Comparison of ENCODE assay signal across 20 cellular contexts in the genomic region with DNA sequence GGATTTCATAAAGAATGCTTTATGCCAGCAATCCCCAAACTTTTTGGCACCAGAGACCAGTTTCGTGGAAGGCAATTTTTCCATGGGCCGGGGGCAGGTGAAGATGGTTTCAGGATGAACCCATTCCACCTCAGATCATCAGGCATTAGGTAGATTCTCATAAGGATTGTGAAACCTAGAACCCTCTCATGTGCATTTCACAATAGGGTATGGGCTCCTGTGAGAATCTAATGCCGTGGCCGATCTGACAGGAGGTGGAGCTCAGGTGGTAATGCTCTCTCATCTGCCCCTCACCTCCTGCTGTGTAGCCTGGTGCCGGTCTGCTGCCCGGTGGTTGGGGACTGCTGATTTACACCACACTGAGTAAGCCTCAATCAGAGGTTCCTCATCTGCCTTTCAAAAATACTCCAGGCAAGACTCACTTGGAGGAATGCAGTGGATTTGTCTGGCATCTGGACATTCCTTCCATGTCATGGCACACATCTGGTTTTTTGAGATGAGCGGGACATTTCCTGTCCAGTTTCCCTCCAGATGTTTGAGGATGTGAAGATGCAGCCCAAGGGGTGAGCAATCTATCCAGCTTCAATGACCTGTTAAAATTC.
DNase-seq lines count a peak whose midpoint lies in the region; ATAC-seq and TF ChIP-seq lines count a peak whose summit lies in the region.
"Had no signal": no experiment of that assay in that cellular context is flagged by ENCODE, and none has a peak within 500 bp of the region (broad histone marks: within the 10 kb centered on the region; RNA-seq: fewer than 3 reads in every experiment).

No MANE protein-coding gene starts in this region.

- TF ChIP-seq CTCF in MCF 10A (IDR thresholded peaks at IDR 0.05; ENCODE audit: unreplicated experiment) = no peak
- TF ChIP-seq CTCF in breast epithelium (IDR thresholded peaks at IDR 0.05) = no peak
- TF ChIP-seq CTCF in dorsolateral prefrontal cortex (IDR thresholded peaks at IDR 0.05 in 54 of 56, conservative IDR thresholded peaks at IDR 0.05 in 2 of 56; ENCODE audit: low read depth in 1 of 56, partially characterized antibody in 56 of 56) = no peak

- H3K9me3 Mint-ChIP-seq in MCF 10A (ENCODE audit: unreplicated experiment) = no peaks in the 10 kb centered on the region

- in situ Hi-C loops in G401 (cut with HindIII; ENCODE audit: low sequenced_read_pairs) = no loop called here

- no peaks in the 10 kb centered on the region for H3K36me3 Mint-ChIP-seq in MCF 10A (ENCODE audit: insufficient read depth, unreplicated experiment)

- no peak for ATAC-seq in HG02852 (IDR thresholded peaks at IDR 0.05; ENCODE audit: unreplicated experiment)

- no peak overlapping the region for H3K4me3 ChIP-seq in breast epithelium
- no peak overlapping the region for H3K4me3 ChIP-seq in MG63
- no peak overlapping the region for H3K4me3 ChIP-seq in dorsolateral prefrontal cortex

- H3K4me1 Mint-ChIP-seq in MCF 10A (ENCODE audit: insufficient read depth, unreplicated experiment) = no peaks in the 10 kb centered on the region

- no peaks in the 10 kb centered on the region for H3K27me3 Mint-ChIP-seq in MCF 10A (ENCODE audit: insufficient read depth, unreplicated experiment)

- DNase-seq in MCF 10A (ENCODE audit: unreplicated experiment) (peak; percentile 51), breast epithelium (ENCODE audit: low spot score in 2 of 2) (no peak), MG63 (peak; percentile 28), fibroblast of gingiva (ENCODE audit: low read depth) (peak; percentile 73), G401 (ENCODE audit: low spot score) (no peak), dorsolateral prefrontal cortex (no peak), NCI-H2107 treated with DMSO at 0.1 percent for 48 hours (lab: John Stamatoyannopoulos, UW; ENCODE audit: unreplicated experiment) (no peak)
- DNase-seq: 8988T; COR-L47; DMS153; GOT3; Karpas-422; NCI-H1417; NCI-H2081 treated with DMSO at 0.1 percent for 48 hours; NCI-H2227 treated with DMSO at 0.1 percent for 48 hours; NCI-H526 treated with DMSO at 0.1 percent for 48 hours; NK-92 treated with Interleukin-12 subunit alpha and Interleukin-12 subunit beta, amount 100 ng/mL, for 24 hours; OCI-M1 had no signal

- POLR2A ChIA-PET in MCF 10A (lab: Yijun Ruan, JAX) = no interaction called here

- intact Hi-C loops in MCF 10A (cut with micrococcal nuclease) (no loop called here), breast epithelium (cut with DNase I; ENCODE audit: low total_unique reads) (no loop called here), dorsolateral prefrontal cortex (cut with DNase I) (no loop called here)

- CTCF ChIA-PET in MCF 10A (lab: Yijun Ruan, JAX) = no interaction called here

- no peak for TF ChIP-seq POLR2A in breast epithelium (IDR thresholded peaks at IDR 0.05)

- no peaks in the 10 kb centered on the region for H3K27me3 ChIP-seq in breast epithelium
- no peaks in the 10 kb centered on the region for H3K27me3 ChIP-seq in MG63
- no peaks in the 10 kb centered on the region for H3K27me3 ChIP-seq in dorsolateral prefrontal cortex

- H3K36me3 ChIP-seq in breast epithelium = no peaks in the 10 kb centered on the region
- H3K36me3 ChIP-seq in MG63 = no peaks in the 10 kb centered on the region

- no peak overlapping the region for H3K4me3 Mint-ChIP-seq in MCF 10A (ENCODE audit: unreplicated experiment)

- no TSS peak for BruUV-seq in MCF 10A (replicated peaks; lab: Mats Ljungman, UMichigan)

- H3K4me1 ChIP-seq in breast epithelium = no peaks in the 10 kb centered on the region

- H3K27ac ChIP-seq in breast epithelium (no peak overlapping the region), dorsolateral prefrontal cortex (no peak overlapping the region)
- H3K27ac ChIP-seq: C4-2B had no signal

- H3K27ac Mint-ChIP-seq in MCF 10A (ENCODE audit: low read depth, unreplicated experiment) = no peak overlapping the region

- H3K9me3 ChIP-seq in breast epithelium (no peaks in the 10 kb centered on the region), MG63 (peaks cover 2% of the 10 kb centered on the region; the same call in 1 of the 2 replicates)

Comparison
In these comparisons a context has a peak if more than half of its experiments do, and no peak if none do; other contexts are left out.
1. DNase-seq: peak in MCF 10A (single experiment), MG63 (single experiment) and fibroblast of gingiva (single experiment); none in breast epithelium (0 of 2), G401 (single experiment), dorsolateral prefrontal cortex (0 of 10) and NCI-H2107 treated with DMSO at 0.1 percent for 48 hours (single experiment).